Comparison of ENCODE assay signal across 30 cellular contexts in genomic region chr11:38131535-38131934, GRCh38.
"Had no signal": no experiment of that assay in that cellular context is flagged by ENCODE, and none has a peak within 500 bp of the region (broad histone marks: within the 10 kb centered on the region; RNA-seq: fewer than 3 reads in every experiment).

No MANE protein-coding gene starts in this region.

- H3K27me3 ChIP-seq: ascending aorta, breast epithelium, cardiac muscle cell, colonic mucosa, gastroesophageal sphincter, heart right ventricle had no signal

- H3K36me3 ChIP-seq: ascending aorta, breast epithelium, cardiac muscle cell, colonic mucosa, gastroesophageal sphincter, heart right ventricle, WERI-Rb-1 had no signal

- ATAC-seq: activated CD4-positive, CD25-positive, alpha-beta regulatory T cell treated with anti-CD3 and anti-CD28 coated beads, Interleukin-2, amount 50 U/mL, for 24 hours; activated CD8-positive, alpha-beta memory T cell treated with anti-CD3 and anti-CD28 coated beads, Interleukin-2, amount 10 ng/mL, durations not matched to agents 7 days and 5 days; activated CD8-positive, alpha-beta T cell treated with anti-CD3 and anti-CD28 coated beads for 36 hours; activated naive CD8-positive, alpha-beta T cell treated with anti-CD3 and anti-CD28 coated beads, Interleukin-2, amount 50 U/mL, for 24 hours; esophagus mucosa; gastroesophageal sphincter; heart right ventricle; T-helper 17 cell had no signal

- H3K4me1 ChIP-seq: ascending aorta, breast epithelium, colonic mucosa, gastroesophageal sphincter, heart right ventricle had no signal

- H3K4me3 ChIP-seq: ascending aorta, breast epithelium, cardiac muscle cell, colonic mucosa, gastroesophageal sphincter, heart right ventricle had no signal

- H3K9me3 ChIP-seq: ascending aorta, colonic mucosa had no signal

- H3K27ac ChIP-seq: ascending aorta, breast epithelium, cardiac muscle cell, colonic mucosa, epithelial cell of prostate, gastroesophageal sphincter, heart right ventricle, WERI-Rb-1 had no signal

- DNase-seq: activated B cell treated with CpG ODN at 0.5 μM for 24 hours; activated CD4-positive, alpha-beta T cell treated with anti-CD3 and anti-CD28 coated beads for 48 hours; activated CD4-positive, alpha-beta T cell treated with anti-CD3 and anti-CD28 coated beads, Interleukin-2, amount 50 U/mL, for 1 hour; activated CD4-positive, alpha-beta T cell treated with anti-CD3 and anti-CD28 coated beads, Interleukin-2, amount 50 U/mL, for 48 hours; activated CD8-positive, alpha-beta memory T cell treated with anti-CD3 and anti-CD28 coated beads, Interleukin-2, amount 10 ng/mL, durations not matched to agents 7 days and 5 days; activated CD8-positive, alpha-beta memory T cell treated with anti-CD3 and anti-CD28 coated beads, Interleukin-2, amount 50 U/mL, for 4 hours; activated CD8-positive, alpha-beta T cell treated with anti-CD3 and anti-CD28 coated beads for 36 hours; activated effector memory CD4-positive, alpha-beta T cell treated with anti-CD3 and anti-CD28 coated beads, Interleukin-2, amount 50 U/mL, for 16 hours; activated naive CD4-positive, alpha-beta T cell treated with anti-CD3 and anti-CD28 coated beads for 36 hours; activated naive CD8-positive, alpha-beta T cell treated with anti-CD3 and anti-CD28 coated beads for 36 hours; activated naive CD8-positive, alpha-beta T cell treated with anti-CD3 and anti-CD28 coated beads, Interleukin-2, amount 50 U/mL, for 24 hours; activated T-cell treated with anti-CD3 and anti-CD28 coated beads, Interleukin-2, amount 50 U/mL, for 1 hour; activated T-cell treated with anti-CD3 and anti-CD28 coated beads, Interleukin-2, amount 50 U/mL, for 48 hours; central memory CD4-positive, alpha-beta T cell; cerebellar nuclear complex; colonic mucosa; effector CD8-positive, alpha-beta T cell; foreskin melanocyte; heart right ventricle; T-helper 1 cell; T-helper 17 cell; T1000; WERI-Rb-1 had no signal
